27 cellular contexts compared by ENCODE assay signal in the genomic region with DNA sequence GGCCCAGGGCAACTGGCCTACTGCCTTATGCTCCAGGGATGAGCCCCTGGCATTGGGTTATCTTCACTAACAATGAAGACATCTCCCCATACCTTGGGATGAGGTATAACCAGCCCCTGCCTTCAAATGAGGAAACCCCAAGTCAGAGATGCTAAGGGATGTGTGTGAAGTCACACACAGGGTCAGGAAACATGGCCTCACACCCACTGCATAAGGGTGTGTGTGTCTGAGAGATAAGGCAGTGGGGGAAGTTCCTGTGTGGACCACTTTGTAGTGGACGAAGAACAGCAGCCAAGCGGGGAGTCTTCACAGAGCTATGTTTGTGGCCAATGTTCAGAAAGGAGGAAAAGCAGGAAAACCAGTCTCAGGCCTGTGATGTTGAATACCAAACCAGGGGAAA.
"Had no signal": no experiment of that assay in that cellular context is flagged by ENCODE, and none has a peak within 500 bp of the region (broad histone marks: within the 10 kb centered on the region; RNA-seq: fewer than 3 reads in every experiment).

No MANE protein-coding gene starts in this region.

- H3K27me3 ChIP-seq: Peyer's patch, SJCRH30 had no signal

- H3K27ac ChIP-seq: Peyer's patch, RWPE1, SJCRH30, VCaP had no signal

- H3K9me3 Mint-ChIP-seq: activated CD8-positive, alpha-beta T cell treated with anti-CD3 and anti-CD28 coated beads for 36 hours; activated naive CD4-positive, alpha-beta T cell treated with anti-CD3 and anti-CD28 coated beads, Interleukin-2, amount 50 U/mL, for 24 hours; brain; central memory CD8-positive, alpha-beta T cell had no signal

- H3K4me1 Mint-ChIP-seq: activated CD4-positive, alpha-beta T cell treated with anti-CD3 and anti-CD28 coated beads for 36 hours; activated naive CD4-positive, alpha-beta T cell treated with anti-CD3 and anti-CD28 coated beads, Interleukin-2, amount 50 U/mL, for 24 hours; brain had no signal

- H3K4me3 ChIP-seq: Peyer's patch, SJCRH30 had no signal

- DNase-seq: activated CD4-positive, alpha-beta T cell treated with anti-CD3 and anti-CD28 coated beads for 36 hours; activated CD4-positive, alpha-beta T cell treated with anti-CD3 and anti-CD28 coated beads, Interleukin-2, amount 50 U/mL, for 1 hour; activated CD8-positive, alpha-beta memory T cell treated with anti-CD3 and anti-CD28 coated beads, Interleukin-2, amount 50 U/mL, for 4 hours; activated CD8-positive, alpha-beta T cell treated with anti-CD3 and anti-CD28 coated beads for 36 hours; activated effector memory CD4-positive, alpha-beta T cell treated with Interleukin-2 at 50 U/mL for 16 hours; activated naive CD4-positive, alpha-beta T cell; amygdala; Kasumi-1; KBM-7; NCI-H1417; NCI-H1930; NCI-H2171 treated with DMSO at 0.1 percent for 48 hours; NCI-H345; NCI-H510A; NCI-H526 treated with DMSO at 0.1 percent for 48 hours; NCI-H82; Peyer's patch; Right ventricle myocardium superior; SJCRH30; SK-N-SH; T-helper 1 cell had no signal

- H3K27me3 Mint-ChIP-seq: activated CD4-positive, alpha-beta T cell treated with anti-CD3 and anti-CD28 coated beads for 36 hours; activated CD8-positive, alpha-beta T cell treated with anti-CD3 and anti-CD28 coated beads for 36 hours; activated naive CD4-positive, alpha-beta T cell treated with anti-CD3 and anti-CD28 coated beads, Interleukin-2, amount 50 U/mL, for 24 hours; brain; central memory CD8-positive, alpha-beta T cell had no signal

- ATAC-seq: activated CD4-positive, alpha-beta T cell treated with anti-CD3 and anti-CD28 coated beads for 36 hours; activated CD8-positive, alpha-beta T cell treated with anti-CD3 and anti-CD28 coated beads for 36 hours had no signal

- H3K27ac Mint-ChIP-seq: activated CD4-positive, alpha-beta T cell treated with anti-CD3 and anti-CD28 coated beads for 36 hours; activated CD8-positive, alpha-beta T cell treated with anti-CD3 and anti-CD28 coated beads for 36 hours; activated naive CD4-positive, alpha-beta T cell treated with anti-CD3 and anti-CD28 coated beads, Interleukin-2, amount 50 U/mL, for 24 hours; brain had no signal

- H3K9me3 ChIP-seq: Peyer's patch, SJCRH30, SK-N-SH had no signal

- H3K4me1 ChIP-seq: Peyer's patch, SJCRH30 had no signal

- FAIRE-seq: astrocyte had no signal

- H3K4me3 Mint-ChIP-seq: activated CD4-positive, alpha-beta T cell treated with anti-CD3 and anti-CD28 coated beads for 36 hours; activated CD8-positive, alpha-beta T cell treated with anti-CD3 and anti-CD28 coated beads for 36 hours; activated naive CD4-positive, alpha-beta T cell treated with anti-CD3 and anti-CD28 coated beads, Interleukin-2, amount 50 U/mL, for 24 hours; brain; central memory CD8-positive, alpha-beta T cell had no signal
